In genomic region chr1:178353524-178353923, GRCh38 we compare ENCODE assay signal across 31 cellular contexts.
"Had no signal": no experiment of that assay in that cellular context is flagged by ENCODE, and none has a peak within 500 bp of the region (broad histone marks: within the 10 kb centered on the region; RNA-seq: fewer than 3 reads in every experiment).

No MANE protein-coding gene starts in this region.

- ATAC-seq: gastroesophageal sphincter; left cardiac atrium; left ventricle myocardium superior; naive thymus-derived CD4-positive, alpha-beta T cell; pancreas had no signal

- H3K27ac Mint-ChIP-seq: activated CD4-positive, alpha-beta memory T cell treated with anti-CD3 and anti-CD28 coated beads for 36 hours; activated CD4-positive, alpha-beta T cell treated with anti-CD3 and anti-CD28 coated beads, Interleukin-2, amount 10 ng/mL, durations not matched to agents 24 days and 14 days; activated naive CD4-positive, alpha-beta T cell treated with anti-CD3 and anti-CD28 coated beads for 36 hours; activated naive CD8-positive, alpha-beta T cell treated with anti-CD3 and anti-CD28 coated beads for 36 hours; activated T-helper 1 cell treated with anti-CD3 and anti-CD28 coated beads, Interleukin-12 subunit alpha, Interleukin-12 subunit beta, Interleukin-2, Interleukin-4 antibody, amounts not matched to agents 30 ng/mL and 10 ng/mL and 1 ng/mL, durations not matched to agents 14 hours and 24 hours and 36 hours; naive thymus-derived CD4-positive, alpha-beta T cell had no signal

- FAIRE-seq: endothelial cell of umbilical vein, keratinocyte had no signal

- H2AFZ ChIP-seq: hepatocyte had no signal

- H3K4me1 Mint-ChIP-seq: activated CD4-positive, alpha-beta T cell treated with anti-CD3 and anti-CD28 coated beads, Interleukin-2, amount 10 ng/mL, durations not matched to agents 24 days and 14 days; activated naive CD8-positive, alpha-beta T cell treated with anti-CD3 and anti-CD28 coated beads for 36 hours; naive thymus-derived CD4-positive, alpha-beta T cell had no signal

- H3K27me3 ChIP-seq: adrenal gland, cardiac muscle cell, gastroesophageal sphincter, hepatocyte, pancreas, spleen, suprapubic skin, tibial artery had no signal

- H3K4me2 ChIP-seq: hepatocyte had no signal

- H3K4me1 ChIP-seq: adrenal gland, gastroesophageal sphincter, pancreas, prostate gland, spleen, suprapubic skin had no signal

- H3K36me3 Mint-ChIP-seq: activated CD4-positive, alpha-beta memory T cell treated with anti-CD3 and anti-CD28 coated beads for 36 hours; activated naive CD8-positive, alpha-beta T cell treated with anti-CD3 and anti-CD28 coated beads for 36 hours had no signal

- H3K79me2 ChIP-seq: hepatocyte had no signal

- H3K9me3 ChIP-seq: adrenal gland, pancreas, prostate gland, suprapubic skin had no signal

- H3K36me3 ChIP-seq: adrenal gland, cardiac muscle cell, gastroesophageal sphincter, pancreas, prostate gland, spleen, suprapubic skin, tibial artery, WERI-Rb-1 had no signal

- H3K4me3 Mint-ChIP-seq: activated CD4-positive, alpha-beta memory T cell treated with anti-CD3 and anti-CD28 coated beads for 36 hours; activated CD4-positive, alpha-beta T cell treated with anti-CD3 and anti-CD28 coated beads, Interleukin-2, amount 10 ng/mL, durations not matched to agents 24 days and 14 days; activated naive CD4-positive, alpha-beta T cell treated with anti-CD3 and anti-CD28 coated beads for 36 hours; activated naive CD8-positive, alpha-beta T cell treated with anti-CD3 and anti-CD28 coated beads for 36 hours; activated T-helper 1 cell treated with anti-CD3 and anti-CD28 coated beads, Interleukin-12 subunit alpha, Interleukin-12 subunit beta, Interleukin-2, Interleukin-4 antibody, amounts not matched to agents 30 ng/mL and 10 ng/mL and 1 ng/mL, durations not matched to agents 14 hours and 24 hours and 36 hours; brain; naive thymus-derived CD4-positive, alpha-beta T cell had no signal

- H3K27me3 Mint-ChIP-seq: activated CD4-positive, alpha-beta memory T cell treated with anti-CD3 and anti-CD28 coated beads for 36 hours; activated CD4-positive, alpha-beta T cell treated with anti-CD3 and anti-CD28 coated beads, Interleukin-2, amount 10 ng/mL, durations not matched to agents 24 days and 14 days; activated naive CD8-positive, alpha-beta T cell treated with anti-CD3 and anti-CD28 coated beads for 36 hours; brain had no signal

- H3K4me3 ChIP-seq: adrenal gland, cardiac muscle cell, coronary artery, gastroesophageal sphincter, hepatocyte, pancreas, prostate gland, spleen, suprapubic skin, tibial artery had no signal

- H3K27ac ChIP-seq: adrenal gland, cardiac muscle cell, coronary artery, gastroesophageal sphincter, hepatocyte, pancreas, prostate gland, spleen, suprapubic skin, tibial artery, WERI-Rb-1 had no signal

- H3K9me3 Mint-ChIP-seq: activated T-helper 1 cell treated with anti-CD3 and anti-CD28 coated beads, Interleukin-12 subunit alpha, Interleukin-12 subunit beta, Interleukin-2, Interleukin-4 antibody, amounts not matched to agents 30 ng/mL and 10 ng/mL and 1 ng/mL, durations not matched to agents 14 hours and 24 hours and 36 hours had no signal

- DNase-seq: activated CD4-positive, alpha-beta memory T cell treated with anti-CD3 and anti-CD28 coated beads for 36 hours; activated CD4-positive, alpha-beta T cell treated with anti-CD3 and anti-CD28 coated beads, Interleukin-2, amount 10 ng/mL, durations not matched to agents 24 days and 14 days; activated CD4-positive, CD25-positive, alpha-beta regulatory T cell treated with anti-CD3 and anti-CD28 coated beads, Interleukin-2, amount 50 U/mL, for 72 hours; activated CD8-positive, alpha-beta memory T cell treated with anti-CD3 and anti-CD28 coated beads, Interleukin-2, amount 50 U/mL, for 4 hours; activated effector memory CD4-positive, alpha-beta T cell treated with anti-CD3 and anti-CD28 coated beads, Interleukin-2, amount 50 U/mL, for 16 hours; activated naive CD4-positive, alpha-beta T cell treated with anti-CD3 and anti-CD28 coated beads for 36 hours; activated naive CD8-positive, alpha-beta T cell treated with anti-CD3 and anti-CD28 coated beads for 36 hours; activated T-cell treated with anti-CD3 and anti-CD28 coated beads, Interleukin-2, amount 50 U/mL, for 1 hour; adrenal gland; aorta; cerebellar nuclear complex; left cardiac atrium; left ventricle myocardium superior; naive thymus-derived CD4-positive, alpha-beta T cell; nucleus accumbens; pancreas; spleen; stimulated activated naive CD4-positive, alpha-beta T cell; T1000; tibial artery; WERI-Rb-1 had no signal
